ENCODE assay signal across 10 cellular contexts in genomic region chr1:42956739-42957138, GRCh38. TPM values are rescaled to one million over a fixed set of nuclear protein-coding genes. Genes with fewer than 3 reads are reported as not detected.
DNase-seq lines count a peak whose midpoint lies in the region; ATAC-seq, FAIRE-seq and TF ChIP-seq lines count a peak whose summit lies in the region.
"Had no signal": no experiment of that assay in that cellular context is flagged by ENCODE, and none has a peak within 500 bp of the region (broad histone marks: within the 10 kb centered on the region; RNA-seq: fewer than 3 reads in every experiment).

No MANE protein-coding gene starts in this region.

- no peaks in the 10 kb centered on the region for H3K36me3 ChIP-seq in left ventricle myocardium inferior
- no peaks in the 10 kb centered on the region for H3K36me3 ChIP-seq in astrocyte (ENCODE audit: insufficient read depth, low read length)
- peaks cover 6% of the 10 kb centered on the region for H3K36me3 ChIP-seq in mesendoderm (ENCODE audit: control insufficient read depth, insufficient read depth, low read length)
- no peaks in the 10 kb centered on the region for H3K36me3 ChIP-seq in vagina
- H3K36me3 ChIP-seq: neutrophil had no signal

- H3K27ac ChIP-seq in left ventricle myocardium inferior (replicated peaks) (peak overlapping the region; percentile 93), astrocyte (ENCODE audit: low read depth, low read length) (peak overlapping the region; percentile 85), mesendoderm (ENCODE audit: low read depth, low read length) (peak overlapping the region; percentile 34), vagina (peak overlapping the region; percentile 92)
- H3K27ac ChIP-seq: neutrophil had no signal

- H3K4me3 Mint-ChIP-seq in astrocyte (ENCODE audit: unreplicated experiment): peak overlapping the region; percentile 100

- no peak overlapping the region for H2BK120ac ChIP-seq in mesendoderm (ENCODE audit: low read depth, low read length)

- H3K4me1 Mint-ChIP-seq in astrocyte (ENCODE audit: low read depth, unreplicated experiment): peaks cover 50% of the 10 kb centered on the region

- H4K8ac ChIP-seq in mesendoderm (ENCODE audit: low read depth, low read length): no peak overlapping the region

- H3K27ac Mint-ChIP-seq in astrocyte (ENCODE audit: unreplicated experiment): peak overlapping the region; percentile 98

- H4K20me1 ChIP-seq in astrocyte (ENCODE audit: insufficient read depth, low read length): peaks cover 42% of the 10 kb centered on the region

- H3K56ac ChIP-seq in mesendoderm (ENCODE audit: low read length): peak overlapping the region; percentile 92

- no peak overlapping the region for H2AK5ac ChIP-seq in mesendoderm (ENCODE audit: low read length)

- no peak overlapping the region for H4K5ac ChIP-seq in mesendoderm (ENCODE audit: low read length)

- ATAC-seq in Right ventricle myocardium superior (ENCODE audit: poor library complexity) (no peak), HG03439 (IDR thresholded peaks at IDR 0.05; ENCODE audit: unreplicated experiment) (no peak)

- no peak overlapping the region for H2AFZ ChIP-seq in astrocyte (ENCODE audit: low read depth, low read length)

- no peak overlapping the region for H2BK15ac ChIP-seq in mesendoderm (replicated peaks; ENCODE audit: low read depth)

- H3K18ac ChIP-seq in mesendoderm (ENCODE audit: low read length): peak overlapping the region; percentile 86

- intact Hi-C loops in left ventricle myocardium inferior (cut with micrococcal nuclease) (no loop called here), Right ventricle myocardium superior (cut with DNase I) (no loop called here), vagina (cut with DNase I) (no loop called here)

- H3K27me3 ChIP-seq in left ventricle myocardium inferior (ENCODE audit: low read depth): peaks cover 4% of the 10 kb centered on the region
- H3K27me3 ChIP-seq in astrocyte (ENCODE audit: insufficient read depth, low read length): no peaks in the 10 kb centered on the region
- no peaks in the 10 kb centered on the region for H3K27me3 ChIP-seq in mesendoderm (ENCODE audit: insufficient read depth, low read length, poor library complexity)
- H3K27me3 ChIP-seq in vagina: no peaks in the 10 kb centered on the region

- peak overlapping the region; percentile 79 for H3K4me3 ChIP-seq in left ventricle myocardium inferior
- peak overlapping the region; percentile 87 for H3K4me3 ChIP-seq in astrocyte (ENCODE audit: insufficient read depth, low read depth, low read length)
- peak overlapping the region; percentile 86 for H3K4me3 ChIP-seq in mesendoderm (ENCODE audit: low read length)
- H3K4me3 ChIP-seq in vagina: peak overlapping the region; percentile 64 to 81

- H3K4me1 ChIP-seq in left ventricle myocardium inferior: peaks cover 61% of the 10 kb centered on the region
- peaks cover 41% of the 10 kb centered on the region for H3K4me1 ChIP-seq in astrocyte (ENCODE audit: insufficient read depth, low read length)
- H3K4me1 ChIP-seq in mesendoderm (ENCODE audit: control insufficient read depth, low read depth, low read length): peaks cover 17% of the 10 kb centered on the region
- peaks cover 55% of the 10 kb centered on the region for H3K4me1 ChIP-seq in vagina

- no CpG with 5 or more reads among the region's 3 CpGs for WGBS in mesendoderm (ENCODE audit: extremely low coverage, insufficient coverage, low lambda C conversion rate)

- no peaks in the 10 kb centered on the region for H3K9me3 Mint-ChIP-seq in astrocyte (ENCODE audit: unreplicated experiment)

- FAIRE-seq in astrocyte (lab: Jason Lieb, UNC): no peak

- H3K27me3 Mint-ChIP-seq in astrocyte (ENCODE audit: low read depth, unreplicated experiment): no peaks in the 10 kb centered on the region

- peaks cover 3% of the 10 kb centered on the region for H3K79me1 ChIP-seq in mesendoderm (ENCODE audit: low read length)

- peak overlapping the region; percentile 94 for H3K4me2 ChIP-seq in astrocyte (ENCODE audit: low read length)
- peak overlapping the region; percentile 65 for H3K4me2 ChIP-seq in mesendoderm (ENCODE audit: low read length)

- no peak overlapping the region for H2BK5ac ChIP-seq in mesendoderm (ENCODE audit: low read length)

- DNase-seq in left ventricle myocardium inferior (no peak), Right ventricle myocardium superior (no peak), astrocyte (ENCODE audit: low read depth) (no peak), mesendoderm (no peak), vagina (ENCODE audit: extremely low spot score in 2 of 2) (no peak), COR-L47 (lab: John Stamatoyannopoulos, UW) (no peak)
- DNase-seq in stimulated activated CD4-positive, alpha-beta T cell treated with anti-CD3 and anti-CD28 coated beads, Interleukin-15, amount 100 ng/mL, for 24 hours: no peak
- DNase-seq: GDM1 had no signal

- no peaks in the 10 kb centered on the region for H3K9me3 ChIP-seq in left ventricle myocardium inferior (replicated peaks)
- H3K9me3 ChIP-seq in astrocyte (ENCODE audit: insufficient read depth, low read depth, low read length): no peaks in the 10 kb centered on the region
- H3K9me3 ChIP-seq in vagina: no peaks in the 10 kb centered on the region
- H3K9me3 ChIP-seq: neutrophil had no signal

- TF ChIP-seq CTCF in left ventricle myocardium inferior (IDR thresholded peaks at IDR 0.05; ENCODE audit: borderline replicate concordance) (no peak), astrocyte (IDR thresholded peaks at IDR 0.05; ENCODE audit: insufficient read depth, low read depth, low read length) (no peak), vagina (IDR thresholded peaks at IDR 0.05) (no peak)

- no peak overlapping the region for H3K4ac ChIP-seq in mesendoderm (ENCODE audit: low read depth, low read length)

- H3K79me2 ChIP-seq in astrocyte (ENCODE audit: insufficient read depth, low read length) (peaks cover 86% of the 10 kb centered on the region), mesendoderm (ENCODE audit: control insufficient read depth, insufficient read depth, low read length) (peaks cover 69% of the 10 kb centered on the region)

- no peak overlapping the region for H3K23ac ChIP-seq in mesendoderm (ENCODE audit: low read length)

- TF ChIP-seq POLR2A in vagina (IDR thresholded peaks at IDR 0.05): no peak

- H3K9ac ChIP-seq in astrocyte (ENCODE audit: low read length) (peak overlapping the region; percentile 92), mesendoderm (ENCODE audit: low read length) (peak overlapping the region; percentile 86)

- peaks cover 30% of the 10 kb centered on the region for H3K36me3 Mint-ChIP-seq in astrocyte (ENCODE audit: low read depth, unreplicated experiment)

RNA-seq across cellular contexts. Expression of gene SLC2A1, which starts 1.9 kb away (rescaled TPM):
- total RNA-seq in left ventricle myocardium inferior (54.9 TPM), Right ventricle myocardium superior (41.2 TPM), astrocyte (506 and 521 TPM in 2 replicates), vagina (286 TPM)
- polyA plus RNA-seq in mesendoderm (2013, experiment 1 of 2): 253 TPM
- 262 TPM for polyA plus RNA-seq in mesendoderm (2013, experiment 2 of 2)

Comparison
In these comparisons a context has a peak if more than half of its experiments do, and no peak if none do; other contexts are left out.
1. H3K27ac ChIP-seq: peak in every context shown above with its lines; median percentile 93 in left ventricle myocardium inferior; 92 in vagina; 85 in astrocyte; 34 in mesendoderm.